Comparison of ENCODE assay signal across 20 cellular contexts in genomic region chr9:133461975-133462374, GRCh38. TPM values are rescaled to one million over a fixed set of nuclear protein-coding genes. Genes with fewer than 3 reads are reported as not detected.
A peak's percentile ranks its signal among the peaks of the same experiment; 100 is the strongest.
DNase-seq lines count a peak whose midpoint lies in the region; ATAC-seq and TF ChIP-seq lines count a peak whose summit lies in the region.
"Had no signal": no experiment of that assay in that cellular context is flagged by ENCODE, and none has a peak within 500 bp of the region (broad histone marks: within the 10 kb centered on the region; RNA-seq: fewer than 3 reads in every experiment).

No MANE protein-coding gene starts in this region.

- H3K36me3 ChIP-seq in DOHH2 (ENCODE audit: control insufficient read depth, low read length) = no peaks in the 10 kb centered on the region
- H3K36me3 ChIP-seq in endodermal cell (ENCODE audit: control insufficient read depth, insufficient read depth, low read length) = peaks cover 15% of the 10 kb centered on the region
- H3K36me3 ChIP-seq: transverse colon had no signal

- H3K4me1 ChIP-seq in DOHH2 (ENCODE audit: control insufficient read depth, low read length) (peaks cover 24% of the 10 kb centered on the region), endodermal cell (ENCODE audit: control insufficient read depth, insufficient read depth, low read length) (peaks cover 4% of the 10 kb centered on the region)

- H3K27ac Mint-ChIP-seq in endodermal cell (no peak overlapping the region), neural crest cell (ENCODE audit: unreplicated experiment) (no peak overlapping the region)
- H3K27ac Mint-ChIP-seq: activated CD4-positive, alpha-beta T cell treated with anti-CD3 and anti-CD28 coated beads for 36 hours; dendritic cell treated with granulocyte-macrophage colony-stimulating factor and Interleukin-4, amounts not matched to agents 40 ng/mL and 50 ng/mL, for 4 days; H9 had no signal

- DNase-seq in NCI-H69 (lab: John Stamatoyannopoulos, UW) (peak; percentile 87), endodermal cell (no peak), neural crest cell (ENCODE audit: low read depth, low spot score) (no peak), NOMO-1 (lab: John Stamatoyannopoulos, UW; ENCODE audit: unreplicated experiment in 2 of 2) (no peak), Right ventricle myocardium superior (no peak), NCI-H2081 treated with DMSO at 0.1 percent for 48 hours (lab: John Stamatoyannopoulos, UW) (no peak)
- DNase-seq: activated CD4-positive, alpha-beta T cell treated with anti-CD3 and anti-CD28 coated beads for 36 hours; H9; heart right ventricle; Kasumi-1; kidney glomerular epithelial cell; midbrain; NCI-H1436; NCI-H2227 treated with DMSO at 0.1 percent for 48 hours; transverse colon had no signal

- H3K4me2 ChIP-seq in DOHH2 (ENCODE audit: low read length) = no peak overlapping the region
- H3K4me2 ChIP-seq: smooth muscle cell had no signal

- WGBS in endodermal cell (ENCODE audit: insufficient coverage in 1 of 2, insufficient read length in 1 of 2), 2 experiments = 81 to 93% methylated on average over 3 to 4 of the region's 4 CpGs

- peak; percentile 23 for TF ChIP-seq CTCF in DOHH2 (IDR thresholded peaks at IDR 0.05; ENCODE audit: low read depth, low read length, poor library complexity, severe bottlenecking)
- no peak for TF ChIP-seq CTCF in endodermal cell (conservative IDR thresholded peaks at IDR 0.05)
- TF ChIP-seq CTCF in neural crest cell (conservative IDR thresholded peaks at IDR 0.05) = no peak

- intact Hi-C loops in Right ventricle myocardium superior (cut with DNase I) = no loop called here

- peak overlapping the region; percentile 72 for H3K4me3 Mint-ChIP-seq in endodermal cell
- H3K4me3 Mint-ChIP-seq in neural crest cell = peak overlapping the region; percentile 92
- H3K4me3 Mint-ChIP-seq: activated CD4-positive, alpha-beta T cell treated with anti-CD3 and anti-CD28 coated beads for 36 hours; dendritic cell treated with granulocyte-macrophage colony-stimulating factor and Interleukin-4, amounts not matched to agents 40 ng/mL and 50 ng/mL, for 4 days had no signal

- H3K4me1 Mint-ChIP-seq in endodermal cell (no peaks in the 10 kb centered on the region), neural crest cell (peaks cover 21% of the 10 kb centered on the region)
- H3K4me1 Mint-ChIP-seq: activated CD4-positive, alpha-beta T cell treated with anti-CD3 and anti-CD28 coated beads for 36 hours had no signal

- H3K9ac ChIP-seq in endodermal cell (ENCODE audit: extremely low read depth, low read length, poor library complexity, severe bottlenecking) = no peak overlapping the region

- H3K27ac ChIP-seq in DOHH2 (ENCODE audit: low read depth, low read length) (no peak overlapping the region), endodermal cell (ENCODE audit: low read depth, low read length) (no peak overlapping the region)

- ATAC-seq in HG02981 (IDR thresholded peaks at IDR 0.05; ENCODE audit: unreplicated experiment) (no peak), Right ventricle myocardium superior (ENCODE audit: poor library complexity) (no peak)
- ATAC-seq: activated CD4-positive, alpha-beta T cell treated with anti-CD3 and anti-CD28 coated beads for 36 hours; heart right ventricle had no signal

- 0 out of 2 replicates have a peak, but pooled peaks cover 5% of the 10 kb centered on the region for H4K20me1 ChIP-seq in DOHH2 (ENCODE audit: control insufficient read depth, insufficient read depth, low read depth, low read length)

- H3K9me3 ChIP-seq in DOHH2 (ENCODE audit: control insufficient read depth, insufficient read depth, low read length) (no peaks in the 10 kb centered on the region), endodermal cell (ENCODE audit: control insufficient read depth, low read length) (no peaks in the 10 kb centered on the region)
- H3K9me3 ChIP-seq: esophagus muscularis mucosa, heart right ventricle, transverse colon had no signal

- no peaks in the 10 kb centered on the region for H3K9me2 ChIP-seq in DOHH2 (replicated peaks; ENCODE audit: control insufficient read depth, low read length)

- H3K36me3 Mint-ChIP-seq in endodermal cell (ENCODE audit: low read depth) (peaks cover 12% of the 10 kb centered on the region), neural crest cell (ENCODE audit: low read depth) (no peaks in the 10 kb centered on the region)

- peaks cover 2% of the 10 kb centered on the region for H3K27me3 Mint-ChIP-seq in endodermal cell (ENCODE audit: insufficient read depth)
- H3K27me3 Mint-ChIP-seq in neural crest cell (ENCODE audit: low read depth) = no peaks in the 10 kb centered on the region
- H3K27me3 Mint-ChIP-seq: activated CD4-positive, alpha-beta T cell treated with anti-CD3 and anti-CD28 coated beads for 36 hours had no signal

- H3K27me3 ChIP-seq in DOHH2 (ENCODE audit: control insufficient read depth, low read length) = peaks cover 27% of the 10 kb centered on the region
- no peaks in the 10 kb centered on the region for H3K27me3 ChIP-seq in endodermal cell (ENCODE audit: control insufficient read depth, insufficient read depth, low read length, poor library complexity, severe bottlenecking)
- H3K27me3 ChIP-seq: esophagus muscularis mucosa, heart right ventricle, transverse colon had no signal

- no peaks in the 10 kb centered on the region for H3K79me2 ChIP-seq in DOHH2 (ENCODE audit: control insufficient read depth, low read length)

- H3F3A ChIP-seq in DOHH2 (ENCODE audit: control insufficient read depth, insufficient read depth) = 0 out of 2 replicates have a peak, but pooled peaks cover 5% of the 10 kb centered on the region

- H3K9me3 Mint-ChIP-seq in endodermal cell = no peaks in the 10 kb centered on the region
- no peaks in the 10 kb centered on the region for H3K9me3 Mint-ChIP-seq in neural crest cell
- H3K9me3 Mint-ChIP-seq: dendritic cell treated with granulocyte-macrophage colony-stimulating factor and Interleukin-4, amounts not matched to agents 40 ng/mL and 50 ng/mL, for 4 days; H9 had no signal

- H3K4me3 ChIP-seq in DOHH2 (ENCODE audit: low read length) = no peak overlapping the region
- no peak overlapping the region for H3K4me3 ChIP-seq in endodermal cell (ENCODE audit: low read length)
- H3K4me3 ChIP-seq: esophagus muscularis mucosa, heart right ventricle, smooth muscle cell, transverse colon had no signal

RNA-seq across cellular contexts. Expression of gene CACFD1, which starts 2.2 kb away (rescaled TPM):
- total RNA-seq in endodermal cell (10 to 100 TPM; 30.6 to 35.0 TPM), neural crest cell (42.6 and 45.8 TPM in 2 replicates), Right ventricle myocardium superior (12.9 TPM)
- polyA plus RNA-seq in endodermal cell (2013, experiment 1 of 2) = 26.8 TPM
- 26.0 TPM for polyA plus RNA-seq in endodermal cell (2013, experiment 2 of 2)

RNA-seq across cellular contexts. Expression of gene SLC2A6, which starts 16.9 kb away (rescaled TPM):
- total RNA-seq in endodermal cell = 10 to 100 TPM; 11.6 to 17.7 TPM
- 10.7 TPM for polyA plus RNA-seq in endodermal cell (2013, experiment 1 of 2)
- polyA plus RNA-seq in endodermal cell (2013, experiment 2 of 2) = 10.5 TPM
- 29.0 and 30.9 TPM in 2 replicates for total RNA-seq in neural crest cell
- total RNA-seq in Right ventricle myocardium superior = 2.9 TPM

RNA-seq across cellular contexts. Expression of gene ADAMTS13, which starts 39.8 kb away (rescaled TPM):
- 10 to 100 TPM; 13.5 to 21.7 TPM for total RNA-seq in endodermal cell
- polyA plus RNA-seq in endodermal cell (2013, experiment 1 of 2) = 9.7 TPM
- 7.6 TPM for polyA plus RNA-seq in endodermal cell (2013, experiment 2 of 2)
- 5.8 and 6.0 TPM in 2 replicates for total RNA-seq in neural crest cell
- total RNA-seq in Right ventricle myocardium superior = 2.8 TPM

RNA-seq across cellular contexts. Expression of gene REXO4, which starts 44.2 kb away (rescaled TPM):
- 10 to 100 TPM; 30.2 to 36.5 TPM for total RNA-seq in endodermal cell
- polyA plus RNA-seq in endodermal cell (2013, experiment 1 of 2) = 23.1 TPM
- polyA plus RNA-seq in endodermal cell (2013, experiment 2 of 2) = 20.9 TPM
- 34.0 and 35.4 TPM in 2 replicates for total RNA-seq in neural crest cell
- total RNA-seq in Right ventricle myocardium superior = 18.0 TPM
